Comparison of ENCODE assay signal across 15 cellular contexts in genomic region chr3:12440927-12441326, GRCh38. TPM values are rescaled to one million over a fixed set of nuclear protein-coding genes. Genes with fewer than 3 reads are reported as not detected.
DNase-seq lines count a peak whose midpoint lies in the region; ATAC-seq and TF ChIP-seq lines count a peak whose summit lies in the region.
"Had no signal": no experiment of that assay in that cellular context is flagged by ENCODE, and none has a peak within 500 bp of the region (broad histone marks: within the 10 kb centered on the region; RNA-seq: fewer than 3 reads in every experiment).

No MANE protein-coding gene starts in this region.

- no peak overlapping the region for H3K4me2 ChIP-seq in Karpas-422 (ENCODE audit: low read depth, low read length, poor library complexity, severe bottlenecking)

- peak; percentile 84 for DNase-seq in BE2C
- peak; percentile 23 for DNase-seq in adipocyte (ENCODE audit: low read depth)
- peak; percentile 62 to 87 (median 83) for DNase-seq in heart left ventricle
- peak; percentile 50 for DNase-seq in retina
- DNase-seq in Karpas-422 = no peak
- DNase-seq in DMS53 (lab: John Stamatoyannopoulos, UW) = no peak
- no peak for DNase-seq in RWPE1 (ENCODE audit: low spot score)
- no peak for DNase-seq in activated CD4-positive, alpha-beta T cell treated with anti-CD3 and anti-CD28 coated beads for 48 hours
- DNase-seq: activated CD4-positive, CD25-positive, alpha-beta regulatory T cell treated with anti-CD3 and anti-CD28 coated beads, Interleukin-2, amount 50 U/mL, for 72 hours; CD4-positive, CD25-positive, alpha-beta regulatory T cell; central memory CD4-positive, alpha-beta T cell; NCI-H510A; stimulated activated CD4-positive, alpha-beta T cell treated with anti-CD3 and anti-CD28 coated beads, Interleukin-4, amount 100 ng/mL, for 4 hours had no signal

- H3K9ac ChIP-seq in adipocyte (ENCODE audit: low read length) (no peak overlapping the region), Karpas-422 (ENCODE audit: low read length) (no peak overlapping the region)

- H3K9me3 ChIP-seq in BE2C = no peaks in the 10 kb centered on the region
- no peaks in the 10 kb centered on the region for H3K9me3 ChIP-seq in adipocyte (ENCODE audit: control insufficient read depth, low read length)
- H3K9me3 ChIP-seq in heart left ventricle = no peaks in the 10 kb centered on the region
- H3K9me3 ChIP-seq in Karpas-422 (ENCODE audit: low read length) = no peaks in the 10 kb centered on the region
- H3K9me3 ChIP-seq: pancreas had no signal

- no peaks in the 10 kb centered on the region for H4K20me1 ChIP-seq in Karpas-422 (ENCODE audit: insufficient read depth, low read depth, low read length)

- H3K36me3 ChIP-seq in BE2C (no peaks in the 10 kb centered on the region), adipocyte (ENCODE audit: control insufficient read depth, insufficient read depth, low read length, severe bottlenecking) (no peaks in the 10 kb centered on the region), heart left ventricle (no peaks in the 10 kb centered on the region), Karpas-422 (ENCODE audit: insufficient read depth, low read length) (no peaks in the 10 kb centered on the region)
- H3K36me3 ChIP-seq: pancreas had no signal

- H3K79me2 ChIP-seq in Karpas-422 (ENCODE audit: low read length) = no peaks in the 10 kb centered on the region

- H3K4me3 ChIP-seq in BE2C (ENCODE audit: low read depth, low read length) (no peak overlapping the region), adipocyte (ENCODE audit: low read length) (no peak overlapping the region), heart left ventricle (no peak overlapping the region), Karpas-422 (ENCODE audit: low read length) (no peak overlapping the region)
- H3K4me3 ChIP-seq: pancreas, SK-N-MC had no signal

- TF ChIP-seq POLR2A in heart left ventricle (IDR thresholded peaks at IDR 0.05) = no peak

- ATAC-seq in heart left ventricle = peak; percentile 56 to 85 (median 75)

- 16 to 20% (median 18%) methylated on average over 3 to 13 of the region's 13 CpGs for WGBS in heart left ventricle, 4 donors

- no peak overlapping the region for H2AFZ ChIP-seq in Karpas-422 (ENCODE audit: low read length)

- H3K27ac ChIP-seq in heart left ventricle = peak overlapping the region in 10 of 12 donors; percentile 23 to 77 (median 68)
- H3K27ac ChIP-seq in Karpas-422 (ENCODE audit: low read length) = no peak overlapping the region
- no peak overlapping the region for H3K27ac ChIP-seq in RWPE1
- H3K27ac ChIP-seq: pancreas, SK-N-MC had no signal

- TF ChIP-seq CTCF in BE2C (IDR thresholded peaks at IDR 0.05; ENCODE audit: low read depth, low read length) (no peak), heart left ventricle (IDR thresholded peaks at IDR 0.05) (no peak), RWPE1 (conservative IDR thresholded peaks at IDR 0.05; ENCODE audit: low read depth) (no peak)

- CTCF ChIA-PET in RWPE1 (lab: Yijun Ruan, JAX) = no interaction called here

- H3K4me1 ChIP-seq in BE2C = peaks cover 4% of the 10 kb centered on the region
- H3K4me1 ChIP-seq in adipocyte (ENCODE audit: control insufficient read depth, insufficient read depth, low read length) = peaks cover 53% of the 10 kb centered on the region
- H3K4me1 ChIP-seq in heart left ventricle = peaks cover 0 to 60% (median 29%) of the 10 kb centered on the region in 12 donors
- no peaks in the 10 kb centered on the region for H3K4me1 ChIP-seq in Karpas-422 (ENCODE audit: low read length)
- H3K4me1 ChIP-seq: pancreas had no signal

- intact Hi-C loops in heart left ventricle (cut with DNase I) = loop anchor here in 3 of 10 donors (10.0 kb wide), 2 partner anchors 66 to 156 kb away; partner anchors contain the start of gene PPARG (in 2 of the 3)

- H3K27me3 ChIP-seq in BE2C (no peaks in the 10 kb centered on the region), adipocyte (replicated peaks; ENCODE audit: control insufficient read depth, insufficient read depth, low read length) (no peaks in the 10 kb centered on the region), heart left ventricle (no peaks in the 10 kb centered on the region), Karpas-422 (ENCODE audit: low read length) (no peaks in the 10 kb centered on the region)
- H3K27me3 ChIP-seq: pancreas had no signal

- POLR2A ChIA-PET in RWPE1 (lab: Yijun Ruan, JAX; ENCODE audit: low non-redundant PET) = no interaction called here

- H3K9me2 ChIP-seq in Karpas-422 (replicated peaks; ENCODE audit: insufficient read depth, low read length) = no peaks in the 10 kb centered on the region

RNA-seq across cellular contexts. Expression of gene TSEN2, which starts 43.4 kb away (rescaled TPM):
- polyA plus RNA-seq in BE2C (2012; ENCODE audit: insufficient read depth, insufficient read length, low read depth) = 11.9 TPM
- total RNA-seq in heart left ventricle = 10 to 100 TPM; 14.3 to 21.6 (median 18.4) TPM
- polyA plus RNA-seq in heart left ventricle = 10 to 100 TPM; 17.6 to 22.3 TPM
- 19.3 and 28.4 TPM in 2 replicates for total RNA-seq in Karpas-422 (2014; rRNA removed; shearing (Covaris generic); ENCODE audit: low replicate concordance)

Comparison
In these comparisons a context has a peak if more than half of its experiments do, and no peak if none do; other contexts are left out.
1. DNase-seq: peak in BE2C (single experiment), adipocyte (single experiment), heart left ventricle (5 of 5) and retina (single experiment); none in Karpas-422 (single experiment), DMS53 (single experiment), RWPE1 (single experiment) and activated CD4-positive, alpha-beta T cell treated with anti-CD3 and anti-CD28 coated beads for 48 hours (single experiment).
2. H3K27ac ChIP-seq: peak in heart left ventricle (10 of 12); none in Karpas-422 (single experiment) and RWPE1 (single experiment).